In genomic region chr13:73776137-73776785, GRCh38 we compare ENCODE assay signal across 15 cellular contexts.
DNase-seq lines count a peak whose midpoint lies in the region; ATAC-seq and TF ChIP-seq lines count a peak whose summit lies in the region.
"Had no signal": no experiment of that assay in that cellular context is flagged by ENCODE, and none has a peak within 500 bp of the region (broad histone marks: within the 10 kb centered on the region; RNA-seq: fewer than 3 reads in every experiment).

No MANE protein-coding gene starts in this region.

- H3K27ac ChIP-seq in IMR-90 (ENCODE audit: insufficient read depth, low read length), result no peak overlapping the region

- in situ Hi-C loops in IMR-90 (cut with MboI; ENCODE audit: low sequenced_read_pairs), result no loop called here

- no peaks in the 10 kb centered on the region for H3K27me3 ChIP-seq in IMR-90 (ENCODE audit: control insufficient read depth, insufficient read depth, low read length)

- no peak overlapping the region for H3K23ac ChIP-seq in IMR-90 (ENCODE audit: low read depth, low read length)

- WGBS in IMR-90 (ENCODE audit: extremely low coverage in 2 of 2, insufficient read length in 1 of 2), 2 experiments, result no CpG with 5 or more reads among the region's 3 CpGs

- H4K91ac ChIP-seq in IMR-90 (ENCODE audit: insufficient read depth, low read depth, low read length), result no peak overlapping the region

- no peak overlapping the region for H2BK20ac ChIP-seq in IMR-90 (ENCODE audit: low read depth, low read length)

- no peak overlapping the region for H3K56ac ChIP-seq in IMR-90 (ENCODE audit: extremely low read depth, insufficient read depth, low read length)

- no peak overlapping the region for H2BK120ac ChIP-seq in IMR-90 (ENCODE audit: low read depth, low read length)

- no peaks in the 10 kb centered on the region for H3K36me3 ChIP-seq in IMR-90 (ENCODE audit: control insufficient read depth, insufficient read depth, low read length)

- no peak overlapping the region for H2AFZ ChIP-seq in IMR-90 (replicated peaks; ENCODE audit: low read length, poor library complexity)

- intact Hi-C loops in IMR-90 (cut with micrococcal nuclease), result no loop called here

- TF ChIP-seq RAD21 in IMR-90 (IDR thresholded peaks at IDR 0.05; ENCODE audit: low read length), result no peak

- H3K4me2 ChIP-seq in IMR-90 (ENCODE audit: low read depth, low read length), result no peak overlapping the region

- no TSS peak for BruUV-seq in IMR-90 (replicated peaks; lab: Mats Ljungman, UMichigan)

- H4K20me1 ChIP-seq in IMR-90 (ENCODE audit: insufficient read depth, low read length), result peaks cover 3% of the 10 kb centered on the region; the same call in 1 of the 2 replicates

- H3K9ac ChIP-seq in IMR-90 (ENCODE audit: low read depth, low read length), result no peak overlapping the region

- TF ChIP-seq CTCF in IMR-90 (conservative IDR thresholded peaks at IDR 0.05; ENCODE audit: low read depth, low read length), result no peak

- no peak for TF ChIP-seq POLR2A in IMR-90 (IDR thresholded peaks at IDR 0.05; ENCODE audit: low read depth, low read length)

- no peak overlapping the region for H2AK5ac ChIP-seq in IMR-90 (ENCODE audit: low read depth, low read length)

- no peak overlapping the region for H3K18ac ChIP-seq in IMR-90 (ENCODE audit: low read depth, low read length)

- peaks cover 11% of the 10 kb centered on the region for H3K4me1 ChIP-seq in IMR-90 (ENCODE audit: control insufficient read depth, insufficient read depth, low read length)

- no peak overlapping the region for H4K8ac ChIP-seq in IMR-90 (ENCODE audit: low read depth in 2 of 2, low read length in 2 of 2)

- H3K4ac ChIP-seq in IMR-90 (ENCODE audit: low read depth, low read length), result no peak overlapping the region

- H4K5ac ChIP-seq in IMR-90 (ENCODE audit: low read depth, low read length), result no peak overlapping the region

- H3K79me1 ChIP-seq in IMR-90 (ENCODE audit: low read depth in 1 of 2, low read length in 2 of 2), result peaks cover 17 to 29% of the 10 kb centered on the region in 2 experiments

- H2BK5ac ChIP-seq in IMR-90 (ENCODE audit: low read depth, low read length, poor library complexity, severe bottlenecking), result no peak overlapping the region

- POLR2A ChIA-PET in IMR-90 (lab: Charles Lee; ENCODE audit: unreplicated experiment), result no interaction called here

- CTCF ChIA-PET in IMR-90 (lab: Yijun Ruan, JAX), result no interaction called here

- peaks cover 3% of the 10 kb centered on the region; the same call in 1 of the 2 replicates for H3K9me1 ChIP-seq in IMR-90 (ENCODE audit: insufficient read depth, low read length)

- H3K4me3 ChIP-seq in IMR-90 (ENCODE audit: insufficient read depth, low read depth, low read length), result no peak overlapping the region
- H3K4me3 ChIP-seq: K562 had no signal

- H2AK9ac ChIP-seq in IMR-90 (replicated peaks; ENCODE audit: low read depth, low read length, poor library complexity), result no peak overlapping the region

- H3K9me3 ChIP-seq in IMR-90 (ENCODE audit: control insufficient read depth, insufficient read depth, low read length), result no peaks in the 10 kb centered on the region

- DNase-seq in Ammon's horn (ENCODE audit: low spot score), result peak; percentile 19
- peak; percentile 12 for DNase-seq in IMR-90
- DNase-seq in fibroblast of gingiva (ENCODE audit: low read depth), result peak; percentile 5
- peak; percentile 24 for DNase-seq in midbrain (lab: John Stamatoyannopoulos, UW)
- no peak for DNase-seq in DMS153 treated with DMSO at 0.1 percent for 48 hours (lab: John Stamatoyannopoulos, UW; ENCODE audit: unreplicated experiment)
- no peak for DNase-seq in activated effector memory CD4-positive, alpha-beta T cell treated with anti-CD3 and anti-CD28 coated beads, Interleukin-2, amount 50 U/mL, for 16 hours
- DNase-seq in KG1 (lab: John Stamatoyannopoulos, UW), result no peak
- DNase-seq: GOT3, NCI-H1105 treated with DMSO at 0.1 percent for 48 hours, NCI-H187, NCI-H2171, NCI-H510A treated with DMSO at 0.1 percent for 48 hours, SIG-M5 had no signal

- H2BK15ac ChIP-seq in IMR-90 (ENCODE audit: low read depth, low read length), result no peak overlapping the region

- dilution Hi-C loops in IMR-90 (cut with HindIII; ENCODE audit: low sequenced_read_pairs, unreplicated experiment), result no loop called here

- no peak for ATAC-seq in IMR-90 (ENCODE audit: low read depth)
- ATAC-seq in HG03097 (IDR thresholded peaks at IDR 0.05; ENCODE audit: low FRiP score, unreplicated experiment), result no peak
- ATAC-seq: K562 had no signal

- H3K14ac ChIP-seq in IMR-90 (replicated peaks; ENCODE audit: low read depth, low read length), result no peak overlapping the region

TF ChIP-seq in IMR-90, 13 proteins besides CTCF, POLR2A, EP300 and RAD21:
- TF ChIP-seq FOS (IDR thresholded peaks at IDR 0.05; ENCODE audit: low read depth, low read length) (no peak), SMC3 (IDR thresholded peaks at IDR 0.05; ENCODE audit: low read depth, low read length) (no peak)

Comparison
In these comparisons a context has a peak if more than half of its experiments do, and no peak if none do; other contexts are left out.
1. DNase-seq: peak in Ammon's horn (single experiment), IMR-90 (single experiment), fibroblast of gingiva (single experiment) and midbrain (single experiment); none in DMS153 treated with DMSO at 0.1 percent for 48 hours (single experiment), activated effector memory CD4-positive, alpha-beta T cell treated with anti-CD3 and anti-CD28 coated beads, Interleukin-2, amount 50 U/mL, for 16 hours (single experiment) and KG1 (single experiment).